In the genomic region with DNA sequence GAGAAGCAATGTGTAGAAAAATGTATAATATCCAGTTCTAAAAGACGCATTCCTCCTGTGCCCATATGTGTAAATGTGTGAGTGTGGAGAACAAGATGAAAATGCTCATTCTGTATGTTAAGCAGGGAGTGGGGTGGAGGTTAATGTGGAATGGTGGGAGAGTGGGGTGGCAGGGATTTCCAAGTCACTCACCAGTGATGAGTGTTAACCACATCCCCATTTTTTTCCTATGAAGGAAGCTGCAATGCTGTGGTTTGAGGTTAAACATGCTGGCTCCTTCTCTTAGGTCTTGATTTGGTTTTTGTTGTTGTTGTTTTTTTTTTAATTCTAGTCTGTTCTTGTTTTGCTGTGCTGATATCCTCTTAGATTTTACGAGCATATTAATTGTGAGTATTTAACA, we compare ENCODE assay signal across 9 cellular contexts.
DNase-seq lines count a peak whose midpoint lies in the region; ATAC-seq and TF ChIP-seq lines count a peak whose summit lies in the region.
"Had no signal": no experiment of that assay in that cellular context is flagged by ENCODE, and none has a peak within 500 bp of the region (broad histone marks: within the 10 kb centered on the region; RNA-seq: fewer than 3 reads in every experiment).

No MANE protein-coding gene starts in this region.

- H3K27me3 Mint-ChIP-seq in stimulated activated memory B cell treated with anti-CD40 and anti-IgM and Interleukin-4, amounts not matched to agents 10 μg/mL and 1 μg/mL and 100 μg/mL, for 72 hours: no peaks in the 10 kb centered on the region

- peak overlapping the region; percentile 96 for H3K27ac ChIP-seq in SJSA1

- ATAC-seq in stimulated activated memory B cell treated with anti-CD40 and anti-IgM and Interleukin-4, amounts not matched to agents 10 μg/mL and 1 μg/mL and 100 μg/mL, for 72 hours: no peak
- ATAC-seq in GM21737 (IDR thresholded peaks at IDR 0.05; ENCODE audit: unreplicated experiment): no peak

- no peaks in the 10 kb centered on the region for H3K36me3 Mint-ChIP-seq in stimulated activated memory B cell treated with anti-CD40 and anti-IgM and Interleukin-4, amounts not matched to agents 10 μg/mL and 1 μg/mL and 100 μg/mL, for 72 hours

- H3K4me1 Mint-ChIP-seq in stimulated activated memory B cell treated with anti-CD40 and anti-IgM and Interleukin-4, amounts not matched to agents 10 μg/mL and 1 μg/mL and 100 μg/mL, for 72 hours: peaks cover 54% of the 10 kb centered on the region

- no peak overlapping the region for H3K4me3 Mint-ChIP-seq in stimulated activated memory B cell treated with anti-CD40 and anti-IgM and Interleukin-4, amounts not matched to agents 10 μg/mL and 1 μg/mL and 100 μg/mL, for 72 hours

- peak; percentile 78 for DNase-seq in GM04504 (ENCODE audit: low read depth)
- peak; percentile 79 to 93 for DNase-seq in SJSA1 (ENCODE audit: low read depth in 1 of 2, low spot score in 2 of 2)
- DNase-seq in epithelial cell of esophagus (ENCODE audit: low read depth): peak; percentile 89
- no peak for DNase-seq in GM10266 (ENCODE audit: extremely low spot score)
- no peak for DNase-seq in C1 segment of cervical spinal cord (lab: John Stamatoyannopoulos, UW)
- no peak for DNase-seq in DMS153 (lab: John Stamatoyannopoulos, UW)
- DNase-seq: activated T-cell treated with anti-CD3 and anti-CD28 coated beads, Interleukin-2, amount 50 U/mL, for 48 hours had no signal

- H3K9me3 Mint-ChIP-seq in stimulated activated memory B cell treated with anti-CD40 and anti-IgM and Interleukin-4, amounts not matched to agents 10 μg/mL and 1 μg/mL and 100 μg/mL, for 72 hours: peaks cover 3% of the 10 kb centered on the region

- H3K27me3 ChIP-seq in SJSA1 (replicated peaks): no peaks in the 10 kb centered on the region

- TF ChIP-seq CTCF in epithelial cell of esophagus (IDR thresholded peaks at IDR 0.05; ENCODE audit: insufficient read depth, low read depth, low read length, missing control alignments): no peak
- no peak for TF ChIP-seq CTCF in GM10266 (IDR thresholded peaks at IDR 0.05; ENCODE audit: control insufficient read depth, insufficient read depth, low read depth, missing control alignments)

- peaks cover 71% of the 10 kb centered on the region for H3K4me1 ChIP-seq in SJSA1 (replicated peaks)

- no peaks in the 10 kb centered on the region for H3K9me3 ChIP-seq in SJSA1 (replicated peaks)

- H3K27ac Mint-ChIP-seq in stimulated activated memory B cell treated with anti-CD40 and anti-IgM and Interleukin-4, amounts not matched to agents 10 μg/mL and 1 μg/mL and 100 μg/mL, for 72 hours: peak overlapping the region; percentile 67

- H3K36me3 ChIP-seq in SJSA1: no peaks in the 10 kb centered on the region

- no peak overlapping the region for H3K4me3 ChIP-seq in SJSA1
- no peak overlapping the region for H3K4me3 ChIP-seq in epithelial cell of esophagus (ENCODE audit: low read length)

Comparison
In these comparisons a context has a peak if more than half of its experiments do, and no peak if none do; other contexts are left out.
1. DNase-seq: peak in GM04504 (single experiment), SJSA1 (2 of 2) and epithelial cell of esophagus (single experiment); none in GM10266 (single experiment), C1 segment of cervical spinal cord (0 of 14) and DMS153 (single experiment).